9 cellular contexts compared by ENCODE assay signal in the genomic region with DNA sequence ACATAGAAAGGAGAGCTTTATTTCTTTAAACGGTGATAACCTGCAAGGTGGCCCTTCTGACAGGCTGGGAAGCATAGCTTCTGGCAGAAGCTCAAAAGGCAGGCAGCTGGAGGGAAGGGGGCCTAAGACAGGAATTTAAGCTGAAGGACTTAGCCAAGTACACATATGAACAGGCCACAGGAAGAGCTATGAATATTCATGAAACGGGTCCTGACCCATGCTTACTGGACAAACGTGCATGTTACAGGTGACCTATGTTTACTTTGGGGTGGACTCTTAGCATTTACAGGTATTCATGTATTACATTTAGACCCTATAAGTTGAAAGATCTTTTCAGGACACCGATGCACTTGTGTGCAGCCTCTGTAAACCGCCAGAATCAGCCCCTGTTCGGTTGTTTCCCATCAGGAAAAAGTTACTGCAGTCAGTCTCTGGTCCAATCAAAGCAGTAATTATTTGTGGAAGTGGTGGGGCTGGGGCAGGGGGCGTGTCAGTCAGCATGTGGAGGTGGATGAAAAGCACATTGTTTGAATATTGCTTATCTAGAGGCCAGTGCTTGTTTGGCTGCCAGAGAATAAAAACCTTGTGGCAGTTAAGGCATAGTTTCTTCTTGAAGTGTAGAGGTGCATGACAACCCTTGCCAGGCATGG. TPM values are rescaled to one million over a fixed set of nuclear protein-coding genes. Genes with fewer than 3 reads are reported as not detected.
DNase-seq lines count a peak whose midpoint lies in the region; ATAC-seq and TF ChIP-seq lines count a peak whose summit lies in the region.
"Had no signal": no experiment of that assay in that cellular context is flagged by ENCODE, and none has a peak within 500 bp of the region (broad histone marks: within the 10 kb centered on the region; RNA-seq: fewer than 3 reads in every experiment).

No MANE protein-coding gene starts in this region.

- peak overlapping the region; percentile 55 for H3K27ac Mint-ChIP-seq in T-helper 1 cell treated with Interleukin-12 subunit alpha and Interleukin-12 subunit beta and Interleukin-4 antibody, amounts not matched to agents 30 μg/mL and 1 μg/mL, for 36 hours
- peak overlapping the region; percentile 98 for H3K27ac Mint-ChIP-seq in stimulated activated memory B cell treated with anti-CD40 and anti-IgM and Interleukin-4, amounts not matched to agents 10 μg/mL and 1 μg/mL and 100 μg/mL, for 72 hours
- no peak overlapping the region for H3K27ac Mint-ChIP-seq in chondrocyte (ENCODE audit: unreplicated experiment)

- H3K4me3 Mint-ChIP-seq in T-helper 1 cell treated with Interleukin-12 subunit alpha and Interleukin-12 subunit beta and Interleukin-4 antibody, amounts not matched to agents 30 μg/mL and 1 μg/mL, for 36 hours = no peak overlapping the region
- no peak overlapping the region for H3K4me3 Mint-ChIP-seq in stimulated activated memory B cell treated with anti-CD40 and anti-IgM and Interleukin-4, amounts not matched to agents 10 μg/mL and 1 μg/mL and 100 μg/mL, for 72 hours
- H3K4me3 Mint-ChIP-seq in chondrocyte (ENCODE audit: unreplicated experiment) = no peak overlapping the region

- no peaks in the 10 kb centered on the region for H3K9me3 ChIP-seq in SU-DHL-6 (ENCODE audit: insufficient read depth, low read length)
- no peaks in the 10 kb centered on the region for H3K9me3 ChIP-seq in hepatocyte (ENCODE audit: low read depth)

- peaks cover 12% of the 10 kb centered on the region for H3K36me3 Mint-ChIP-seq in T-helper 1 cell treated with Interleukin-12 subunit alpha and Interleukin-12 subunit beta and Interleukin-4 antibody, amounts not matched to agents 30 μg/mL and 1 μg/mL, for 36 hours (ENCODE audit: low read depth)
- H3K36me3 Mint-ChIP-seq in stimulated activated memory B cell treated with anti-CD40 and anti-IgM and Interleukin-4, amounts not matched to agents 10 μg/mL and 1 μg/mL and 100 μg/mL, for 72 hours = peaks cover 11% of the 10 kb centered on the region
- H3K36me3 Mint-ChIP-seq in chondrocyte (ENCODE audit: low read depth) = peaks cover 2% of the 10 kb centered on the region

- TF ChIP-seq CTCF in SU-DHL-6 (IDR thresholded peaks at IDR 0.05; ENCODE audit: insufficient read depth, low read length, poor library complexity, severe bottlenecking) (no peak), hepatocyte (IDR thresholded peaks at IDR 0.05; ENCODE audit: poor library complexity) (no peak), chondrocyte (IDR thresholded peaks at IDR 0.05) (no peak)

- no peaks in the 10 kb centered on the region; the same call in 1 of the 2 replicates for H4K20me1 ChIP-seq in SU-DHL-6 (ENCODE audit: low read depth, low read length)
- H4K20me1 ChIP-seq in hepatocyte (ENCODE audit: insufficient read depth, poor library complexity, severe bottlenecking) = peaks cover 3% of the 10 kb centered on the region

- H3K9me2 ChIP-seq in SU-DHL-6 (replicated peaks; ENCODE audit: insufficient read depth, low read length) (no peaks in the 10 kb centered on the region), hepatocyte (replicated peaks; ENCODE audit: insufficient read depth) (no peaks in the 10 kb centered on the region)

- H3K27me3 Mint-ChIP-seq in T-helper 1 cell treated with Interleukin-12 subunit alpha and Interleukin-12 subunit beta and Interleukin-4 antibody, amounts not matched to agents 30 μg/mL and 1 μg/mL, for 36 hours (ENCODE audit: low read depth) = no peaks in the 10 kb centered on the region
- no peaks in the 10 kb centered on the region for H3K27me3 Mint-ChIP-seq in stimulated activated memory B cell treated with anti-CD40 and anti-IgM and Interleukin-4, amounts not matched to agents 10 μg/mL and 1 μg/mL and 100 μg/mL, for 72 hours
- H3K27me3 Mint-ChIP-seq in chondrocyte (ENCODE audit: low read depth) = no peaks in the 10 kb centered on the region

- peaks cover 20% of the 10 kb centered on the region for H3K79me2 ChIP-seq in SU-DHL-6 (ENCODE audit: insufficient read depth, low read length)
- peaks cover 15% of the 10 kb centered on the region for H3K79me2 ChIP-seq in hepatocyte

- H3K27me3 ChIP-seq in SU-DHL-6 (ENCODE audit: low read length) (no peaks in the 10 kb centered on the region), hepatocyte (no peaks in the 10 kb centered on the region)
- H3K27me3 ChIP-seq: brain microvascular endothelial cell had no signal

- ATAC-seq in stimulated activated memory B cell treated with anti-CD40 and anti-IgM and Interleukin-4, amounts not matched to agents 10 μg/mL and 1 μg/mL and 100 μg/mL, for 72 hours = no peak

- H3K9ac ChIP-seq in SU-DHL-6 (ENCODE audit: low read length) = peak overlapping the region; percentile 50

- H3K36me3 ChIP-seq in SU-DHL-6 (ENCODE audit: low read length) (no peaks in the 10 kb centered on the region), hepatocyte (replicated peaks; ENCODE audit: insufficient read depth, low read depth) (no peaks in the 10 kb centered on the region)

- H3K4me2 ChIP-seq in SU-DHL-6 (ENCODE audit: low read depth, low read length, poor library complexity, severe bottlenecking) (peak overlapping the region; percentile 86), hepatocyte (peak overlapping the region; percentile 73)

- H2AFZ ChIP-seq in SU-DHL-6 (ENCODE audit: low read depth, low read length, severe bottlenecking) (peak overlapping the region; percentile 61), hepatocyte (no peak overlapping the region)

- whole genome bisulfite sequencing in hepatocyte (ENCODE audit: low lambda C conversion rate, missing lambda C conversion rate) = 66% methylated on average over 7 of the region's 7 CpGs

- no peaks in the 10 kb centered on the region for H3K9me3 Mint-ChIP-seq in T-helper 1 cell treated with Interleukin-12 subunit alpha and Interleukin-12 subunit beta and Interleukin-4 antibody, amounts not matched to agents 30 μg/mL and 1 μg/mL, for 36 hours
- H3K9me3 Mint-ChIP-seq in stimulated activated memory B cell treated with anti-CD40 and anti-IgM and Interleukin-4, amounts not matched to agents 10 μg/mL and 1 μg/mL and 100 μg/mL, for 72 hours = no peaks in the 10 kb centered on the region
- H3K9me3 Mint-ChIP-seq in chondrocyte (ENCODE audit: low read depth) = no peaks in the 10 kb centered on the region

- DNase-seq in T-helper 1 cell = no peak
- peak; percentile 39 for DNase-seq in hepatocyte (ENCODE audit: low spot score)
- DNase-seq in chondrocyte (ENCODE audit: low spot score) = no peak
- DNase-seq in KG1 (lab: John Stamatoyannopoulos, UW) = no peak
- no peak for DNase-seq in hippocampal formation (lab: John Stamatoyannopoulos, UW)
- DNase-seq: brain microvascular endothelial cell had no signal

- peaks cover 33% of the 10 kb centered on the region for H3F3A ChIP-seq in SU-DHL-6 (ENCODE audit: insufficient read depth)

- peaks cover 28% of the 10 kb centered on the region for H3K4me1 ChIP-seq in hepatocyte (ENCODE audit: insufficient read depth)

- H3K4me1 Mint-ChIP-seq in T-helper 1 cell treated with Interleukin-12 subunit alpha and Interleukin-12 subunit beta and Interleukin-4 antibody, amounts not matched to agents 30 μg/mL and 1 μg/mL, for 36 hours (ENCODE audit: low read depth) = peaks cover 31% of the 10 kb centered on the region
- H3K4me1 Mint-ChIP-seq in stimulated activated memory B cell treated with anti-CD40 and anti-IgM and Interleukin-4, amounts not matched to agents 10 μg/mL and 1 μg/mL and 100 μg/mL, for 72 hours = peaks cover 39% of the 10 kb centered on the region
- peaks cover 35% of the 10 kb centered on the region for H3K4me1 Mint-ChIP-seq in chondrocyte (ENCODE audit: low read depth)

- H3K4me3 ChIP-seq in SU-DHL-6 (ENCODE audit: insufficient read depth, low read length, poor library complexity, severe bottlenecking) (no peak overlapping the region), hepatocyte (no peak overlapping the region)

- peak overlapping the region; percentile 44 for H3K27ac ChIP-seq in SU-DHL-6 (ENCODE audit: low read depth, low read length)
- H3K27ac ChIP-seq in hepatocyte = peak overlapping the region; percentile 98

RNA-seq across cellular contexts. Expression of a gene that starts 2.9 kb away (rescaled TPM):
- total RNA-seq in hepatocyte = 15.5 and 17.8 TPM in 2 replicates
- 7.4 and 8.8 TPM in 2 replicates for polyA plus RNA-seq in hepatocyte
- 10.7 to 14.6 TPM (median 11.4 TPM) in 3 replicates for total RNA-seq in chondrocyte

RNA-seq across cellular contexts. Expression of a gene that starts 8.5 kb away (rescaled TPM):
- total RNA-seq in hepatocyte (29.7 and 30.9 TPM in 2 replicates), chondrocyte (16.9 to 18.2 TPM (median 18.1 TPM) in 3 replicates)
- polyA plus RNA-seq in hepatocyte = 36.3 and 38.1 TPM in 2 replicates
